Comparison of ENCODE assay signal across 17 cellular contexts in the genomic region with DNA sequence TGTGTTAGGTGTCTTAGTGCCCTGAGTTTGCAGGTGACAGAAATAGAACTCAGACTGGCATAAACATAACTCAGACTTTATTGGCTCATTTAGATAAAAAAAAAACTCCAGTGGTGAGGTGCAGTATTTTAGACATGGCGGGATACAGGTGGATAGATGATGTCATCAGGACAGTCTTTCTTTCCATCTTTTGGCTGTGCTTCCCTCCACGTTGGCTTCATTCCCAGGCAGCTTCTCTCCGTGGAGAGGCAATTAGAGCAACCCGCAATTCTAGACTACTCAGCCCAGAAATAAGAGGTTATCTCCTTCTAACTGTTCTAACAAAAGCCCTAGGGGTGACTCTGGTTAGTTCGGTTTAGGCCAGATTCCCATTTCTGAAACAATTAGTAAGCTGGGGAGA.
DNase-seq lines count a peak whose midpoint lies in the region; TF ChIP-seq lines count a peak whose summit lies in the region.
"Had no signal": no experiment of that assay in that cellular context is flagged by ENCODE, and none has a peak within 500 bp of the region (broad histone marks: within the 10 kb centered on the region; RNA-seq: fewer than 3 reads in every experiment).

No MANE protein-coding gene starts in this region.

- peaks cover 22% of the 10 kb centered on the region for H3K36me3 Mint-ChIP-seq in nephron (ENCODE audit: low read depth)

- H3K9me3 Mint-ChIP-seq in nephron = peaks cover 3% of the 10 kb centered on the region
- H3K9me3 Mint-ChIP-seq: dendritic cell treated with granulocyte-macrophage colony-stimulating factor and Interleukin-4, amounts not matched to agents 40 ng/mL and 50 ng/mL, for 4 days had no signal

- peaks cover 79% of the 10 kb centered on the region for H3K4me1 Mint-ChIP-seq in nephron

- no peaks in the 10 kb centered on the region for H3K27me3 Mint-ChIP-seq in nephron (ENCODE audit: low read depth)

- DNase-seq in DMS53 (lab: John Stamatoyannopoulos, UW) = peak; percentile 19
- no peak for DNase-seq in DMS53 treated with DMSO at 0.1 percent for 48 hours (lab: John Stamatoyannopoulos, UW; ENCODE audit: unreplicated experiment)
- peak; percentile 92 for DNase-seq in NCI-H2029 (lab: John Stamatoyannopoulos, UW)
- peak; percentile 98 for DNase-seq in NCI-H69 (lab: John Stamatoyannopoulos, UW)
- DNase-seq in T-helper 1 cell = no peak
- DNase-seq in HuH-7.5 (ENCODE audit: low spot score) = no peak
- no peak for DNase-seq in activated naive CD4-positive, alpha-beta T cell treated with Interleukin-2 at 50 U/mL for 16 hours
- DNase-seq: 8988T; activated CD4-positive, alpha-beta T cell treated with anti-CD3 and anti-CD28 coated beads, Interleukin-2, amount 50 U/mL, for 4 hours; activated naive CD4-positive, alpha-beta T cell treated with anti-CD3 and anti-CD28 coated beads, Interleukin-2, amount 50 U/mL, for 16 hours; activated T-cell treated with anti-CD3 and anti-CD28 coated beads, Interleukin-2, amount 50 U/mL, for 1 hour; gastrocnemius medialis; KG1; posterior cingulate gyrus; trophoblast cell had no signal

- no peak for TF ChIP-seq CTCF in nephron (IDR thresholded peaks at IDR 0.05; ENCODE audit: unreplicated experiment in 3 of 3)

- H3K4me3 Mint-ChIP-seq in nephron = peak overlapping the region in 1 of 3 experiments; percentile 19
- H3K4me3 Mint-ChIP-seq: dendritic cell treated with granulocyte-macrophage colony-stimulating factor and Interleukin-4, amounts not matched to agents 40 ng/mL and 50 ng/mL, for 4 days had no signal

- H3K27ac Mint-ChIP-seq in nephron = peak overlapping the region; percentile 52 to 82 (median 81)
- H3K27ac Mint-ChIP-seq: dendritic cell treated with granulocyte-macrophage colony-stimulating factor and Interleukin-4, amounts not matched to agents 40 ng/mL and 50 ng/mL, for 4 days had no signal

Comparison
In these comparisons a context has a peak if more than half of its experiments do, and no peak if none do; other contexts are left out.
1. DNase-seq: peak in DMS53 (single experiment), NCI-H2029 (single experiment) and NCI-H69 (single experiment); none in DMS53 treated with DMSO at 0.1 percent for 48 hours (single experiment), T-helper 1 cell (0 of 5), HuH-7.5 (single experiment) and activated naive CD4-positive, alpha-beta T cell treated with Interleukin-2 at 50 U/mL for 16 hours (single experiment).